Comparison of ENCODE assay signal across 8 cellular contexts in genomic region chr1:145464708-145465336, GRCh38. TPM values are rescaled to one million over a fixed set of nuclear protein-coding genes. Genes with fewer than 3 reads are reported as not detected.
DNase-seq lines count a peak whose midpoint lies in the region; ATAC-seq and TF ChIP-seq lines count a peak whose summit lies in the region.
"Not testable (repeated sequence)": the region's sequence is repeated elsewhere in the genome, so short reads cannot be mapped to it uniquely, and the experiment has no call there.

No MANE protein-coding gene starts in this region.

- H3K4me2 ChIP-seq in osteoblast (ENCODE audit: insufficient read depth, low read length): peak overlapping the region; percentile 72

- TF ChIP-seq CTCF in left ventricle myocardium inferior (IDR thresholded peaks at IDR 0.05; ENCODE audit: borderline replicate concordance); osteoblast (IDR thresholded peaks at IDR 0.05; ENCODE audit: extremely low read depth, low read depth, low read length); upper lobe of right lung (IDR thresholded peaks at IDR 0.05): not testable (repeated sequence)

- not testable (repeated sequence) for H3K27me3 ChIP-seq in HUES6 (ENCODE audit: control insufficient read depth, insufficient read depth, low read length); osteoblast (ENCODE audit: insufficient read depth, low read length); upper lobe of right lung
- peaks cover 41% of the 10 kb centered on the region for H3K27me3 ChIP-seq in left ventricle myocardium inferior (ENCODE audit: low read depth)

- not testable (repeated sequence) for H3K4me1 ChIP-seq in HUES6 (ENCODE audit: control insufficient read depth, insufficient read depth, low read length); left ventricle myocardium inferior; osteoblast (ENCODE audit: insufficient read depth, low read length); upper lobe of right lung

- H3K9me3 Mint-ChIP-seq in activated CD4-positive, alpha-beta T cell treated with anti-CD3 and anti-CD28 coated beads, Interleukin-2, amount 10 ng/mL, durations not matched to agents 24 days and 14 days; central memory CD8-positive, alpha-beta T cell: not testable (repeated sequence)

- ATAC-seq in GM18502 (IDR thresholded peaks at IDR 0.05; ENCODE audit: poor library complexity, unreplicated experiment): peak; percentile 19
- ATAC-seq in HG02623 (IDR thresholded peaks at IDR 0.05; ENCODE audit: unreplicated experiment): peak; percentile 5
- ATAC-seq in central memory CD8-positive, alpha-beta T cell (replicated peaks; ENCODE audit: extremely low read depth, poor library complexity, severe bottlenecking); upper lobe of right lung: not testable (repeated sequence)

- intact Hi-C loops in activated CD4-positive, alpha-beta T cell treated with anti-CD3 and anti-CD28 coated beads, Interleukin-2, amount 10 ng/mL, durations not matched to agents 24 days and 14 days (cut with micrococcal nuclease); left ventricle myocardium inferior (cut with micrococcal nuclease); upper lobe of right lung (cut with DNase I): not testable (repeated sequence)

- H3K9ac ChIP-seq in HUES6 (ENCODE audit: low read length): not testable (repeated sequence)

- not testable (repeated sequence) for H3K9me3 ChIP-seq in HUES6 (ENCODE audit: control insufficient read depth, insufficient read depth, low read depth, low read length); left ventricle myocardium inferior (replicated peaks); osteoblast (ENCODE audit: low read depth, low read length); upper lobe of right lung

- not testable (repeated sequence) for H3K27ac ChIP-seq in HUES6 (ENCODE audit: low read depth, low read length); left ventricle myocardium inferior (replicated peaks); osteoblast (ENCODE audit: low read depth, low read length)
- peak overlapping the region; percentile 70 for H3K27ac ChIP-seq in upper lobe of right lung

- H3K36me3 Mint-ChIP-seq in activated CD4-positive, alpha-beta T cell treated with anti-CD3 and anti-CD28 coated beads, Interleukin-2, amount 10 ng/mL, durations not matched to agents 24 days and 14 days (ENCODE audit: low read depth); central memory CD8-positive, alpha-beta T cell (ENCODE audit: insufficient read depth): not testable (repeated sequence)

- H4K20me1 ChIP-seq in osteoblast (ENCODE audit: insufficient read depth, low read length): not testable (repeated sequence)

- not testable (repeated sequence) for DNase-seq in activated CD4-positive, alpha-beta T cell treated with anti-CD3 and anti-CD28 coated beads, Interleukin-2, amount 10 ng/mL, durations not matched to agents 24 days and 14 days; central memory CD8-positive, alpha-beta T cell (ENCODE audit: low spot score in 2 of 2); left ventricle myocardium inferior; osteoblast (ENCODE audit: insufficient read length, low spot score, missing footprints); upper lobe of right lung

- not testable (repeated sequence) for H3K4me1 Mint-ChIP-seq in activated CD4-positive, alpha-beta T cell treated with anti-CD3 and anti-CD28 coated beads, Interleukin-2, amount 10 ng/mL, durations not matched to agents 24 days and 14 days; central memory CD8-positive, alpha-beta T cell

- H3K4me3 ChIP-seq in HUES6 (ENCODE audit: low read depth, low read length) (peak overlapping the region; percentile 38; the same call in 1 of the 2 replicates), left ventricle myocardium inferior (peak overlapping the region; percentile 66), upper lobe of right lung (peak overlapping the region; percentile 54)
- not testable (repeated sequence) for H3K4me3 ChIP-seq in osteoblast (ENCODE audit: insufficient read depth, low read length)

- peak overlapping the region; percentile 94 for H3K27ac Mint-ChIP-seq in activated CD4-positive, alpha-beta T cell treated with anti-CD3 and anti-CD28 coated beads, Interleukin-2, amount 10 ng/mL, durations not matched to agents 24 days and 14 days
- H3K27ac Mint-ChIP-seq in central memory CD8-positive, alpha-beta T cell (ENCODE audit: low read depth): peak overlapping the region; percentile 89

- H3K27me3 Mint-ChIP-seq in activated CD4-positive, alpha-beta T cell treated with anti-CD3 and anti-CD28 coated beads, Interleukin-2, amount 10 ng/mL, durations not matched to agents 24 days and 14 days: peaks cover 19% of the 10 kb centered on the region
- H3K27me3 Mint-ChIP-seq in central memory CD8-positive, alpha-beta T cell: not testable (repeated sequence)

- not testable (repeated sequence) for H3K79me2 ChIP-seq in osteoblast (ENCODE audit: insufficient read depth, low read length)

- not testable (repeated sequence) for H3K36me3 ChIP-seq in HUES6 (ENCODE audit: control insufficient read depth, insufficient read depth, low read length); left ventricle myocardium inferior; osteoblast (ENCODE audit: insufficient read depth, low read length); upper lobe of right lung

- not testable (repeated sequence) for H2AFZ ChIP-seq in osteoblast (ENCODE audit: low read length)

- peak overlapping the region; percentile 86 for H3K4me3 Mint-ChIP-seq in activated CD4-positive, alpha-beta T cell treated with anti-CD3 and anti-CD28 coated beads, Interleukin-2, amount 10 ng/mL, durations not matched to agents 24 days and 14 days
- H3K4me3 Mint-ChIP-seq in central memory CD8-positive, alpha-beta T cell: peak overlapping the region; percentile 79

RNA-seq across cellular contexts. Expression of gene NBPF20, which starts 39.4 kb away (rescaled TPM):
- total RNA-seq in activated CD4-positive, alpha-beta T cell treated with anti-CD3 and anti-CD28 coated beads, Interleukin-2, amount 10 ng/mL, durations not matched to agents 24 days and 14 days: 0.63 and 1.1 TPM in 2 replicates
- total RNA-seq in left ventricle myocardium inferior: 0.88 TPM
- total RNA-seq in osteoblast: 1.4 and 2.4 TPM in 2 replicates
- 2.7 TPM for total RNA-seq in upper lobe of right lung
